2 cellular contexts compared by ENCODE assay signal in genomic region chr6:84667252-84668213, GRCh38.
TF ChIP-seq lines count a peak whose summit lies in the region.

No MANE protein-coding gene starts in this region.

TF ChIP-seq in SK-N-SH, 30 proteins besides CTCF, POLR2A, EP300 and RAD21 (continued from another document):
- no peak for TF ChIP-seq REST (IDR thresholded peaks at IDR 0.05; ENCODE audit: low read depth, low read length)
- TF ChIP-seq NRF1 (IDR thresholded peaks at IDR 0.05; ENCODE audit: low read depth, low read length) = no peak
- TF ChIP-seq FOXJ3 (CRISPR knock-in tag; IDR thresholded peaks at IDR 0.05) = no peak
- no peak for TF ChIP-seq RXRA (IDR thresholded peaks at IDR 0.05; ENCODE audit: borderline replicate concordance, low read depth)
- TF ChIP-seq ELF1 (IDR thresholded peaks at IDR 0.05) = no peak
- TF ChIP-seq SMC3 (IDR thresholded peaks at IDR 0.05; ENCODE audit: low read depth, low read length) = no peak

TF ChIP-seq in SK-N-SH treated with all-trans-retinoic acid at 6 μM for 48 hours, 23 proteins besides CTCF, POLR2A, EP300 and RAD21 (continued from another document):
- no peak for TF ChIP-seq POU6F1 (CRISPR knock-in tag; IDR thresholded peaks at IDR 0.05; ENCODE audit: borderline replicate concordance, low read depth)
